ENCODE assay signal across 1 cellular context in the genomic region with DNA sequence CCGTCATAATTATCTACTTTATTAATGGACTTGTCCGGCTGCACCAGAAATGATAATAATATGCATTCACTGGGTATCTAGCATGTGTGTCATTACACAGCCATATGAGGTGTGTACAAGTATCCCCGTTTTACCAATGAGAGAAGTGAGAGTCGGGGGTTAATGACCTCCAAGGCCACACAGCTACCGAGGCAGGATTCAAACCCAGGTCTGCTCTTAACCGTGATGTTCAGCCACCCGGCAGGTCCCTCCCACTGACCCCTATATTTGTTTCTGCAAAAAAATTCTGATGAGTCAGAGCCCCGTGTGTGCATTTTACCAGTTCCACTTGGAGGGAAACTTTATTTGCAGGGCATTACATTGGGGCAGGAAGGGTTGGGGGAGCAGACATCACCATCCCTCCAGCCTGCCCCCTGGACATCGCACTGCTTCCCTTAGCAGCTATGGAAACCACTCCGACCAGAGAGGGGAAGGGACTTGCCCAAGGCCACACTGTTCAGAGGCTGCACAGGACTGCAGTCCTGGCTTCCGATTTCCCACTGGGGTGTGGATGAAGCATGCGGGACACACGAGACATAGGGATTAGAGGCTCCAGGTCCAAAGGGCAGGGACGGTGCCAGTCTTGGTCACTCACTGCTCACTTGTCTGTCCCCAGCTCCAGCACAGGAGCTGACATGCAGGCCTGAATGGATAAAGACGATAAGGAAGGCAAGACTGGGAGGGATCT.
TF ChIP-seq lines count a peak whose summit lies in the region.

No MANE protein-coding gene starts in this region.

TF ChIP-seq in HepG2, 621 proteins besides CTCF, POLR2A, EP300 and RAD21 (continued from another document and continues in another):
- TF ChIP-seq, protein P1, sequence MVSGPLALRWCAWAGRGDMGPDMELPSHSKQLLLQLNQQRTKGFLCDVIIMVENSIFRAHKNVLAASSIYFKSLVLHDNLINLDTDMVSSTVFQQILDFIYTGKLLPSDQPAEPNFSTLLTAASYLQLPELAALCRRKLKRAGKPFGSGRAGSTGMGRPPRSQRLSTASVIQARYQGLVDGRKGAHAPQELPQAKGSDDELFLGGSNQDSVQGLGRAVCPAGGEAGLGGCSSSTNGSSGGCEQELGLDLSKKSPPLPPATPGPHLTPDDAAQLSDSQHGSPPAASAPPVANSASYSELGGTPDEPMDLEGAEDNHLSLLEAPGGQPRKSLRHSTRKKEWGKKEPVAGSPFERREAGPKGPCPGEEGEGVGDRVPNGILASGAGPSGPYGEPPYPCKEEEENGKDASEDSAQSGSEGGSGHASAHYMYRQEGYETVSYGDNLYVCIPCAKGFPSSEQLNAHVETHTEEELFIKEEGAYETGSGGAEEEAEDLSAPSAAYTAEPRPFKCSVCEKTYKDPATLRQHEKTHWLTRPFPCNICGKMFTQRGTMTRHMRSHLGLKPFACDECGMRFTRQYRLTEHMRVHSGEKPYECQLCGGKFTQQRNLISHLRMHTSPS (CRISPR knock-in tag; IDR thresholded peaks at IDR 0.05; ENCODE audit: low read depth) = 0 out of 2 replicates have a peak, but pooled peaks have one; percentile 70
- peak; percentile 80; the same call in 1 of the 2 replicates for TF ChIP-seq CBX5 (CRISPR knock-in tag; IDR thresholded peaks at IDR 0.05; ENCODE audit: borderline replicate concordance)
- 0 out of 2 replicates have a peak, but pooled peaks have one; percentile 23 for TF ChIP-seq SOX5 (CRISPR knock-in tag; IDR thresholded peaks at IDR 0.05; ENCODE audit: borderline replicate concordance)
- TF ChIP-seq SMARCC2 (IDR thresholded peaks at IDR 0.05) = no peak
- TF ChIP-seq ZNF607 (CRISPR knock-in tag; IDR thresholded peaks at IDR 0.05; ENCODE audit: borderline replicate concordance) = no peak; the same call in 1 of the 2 replicates
- TF ChIP-seq, protein P2, sequence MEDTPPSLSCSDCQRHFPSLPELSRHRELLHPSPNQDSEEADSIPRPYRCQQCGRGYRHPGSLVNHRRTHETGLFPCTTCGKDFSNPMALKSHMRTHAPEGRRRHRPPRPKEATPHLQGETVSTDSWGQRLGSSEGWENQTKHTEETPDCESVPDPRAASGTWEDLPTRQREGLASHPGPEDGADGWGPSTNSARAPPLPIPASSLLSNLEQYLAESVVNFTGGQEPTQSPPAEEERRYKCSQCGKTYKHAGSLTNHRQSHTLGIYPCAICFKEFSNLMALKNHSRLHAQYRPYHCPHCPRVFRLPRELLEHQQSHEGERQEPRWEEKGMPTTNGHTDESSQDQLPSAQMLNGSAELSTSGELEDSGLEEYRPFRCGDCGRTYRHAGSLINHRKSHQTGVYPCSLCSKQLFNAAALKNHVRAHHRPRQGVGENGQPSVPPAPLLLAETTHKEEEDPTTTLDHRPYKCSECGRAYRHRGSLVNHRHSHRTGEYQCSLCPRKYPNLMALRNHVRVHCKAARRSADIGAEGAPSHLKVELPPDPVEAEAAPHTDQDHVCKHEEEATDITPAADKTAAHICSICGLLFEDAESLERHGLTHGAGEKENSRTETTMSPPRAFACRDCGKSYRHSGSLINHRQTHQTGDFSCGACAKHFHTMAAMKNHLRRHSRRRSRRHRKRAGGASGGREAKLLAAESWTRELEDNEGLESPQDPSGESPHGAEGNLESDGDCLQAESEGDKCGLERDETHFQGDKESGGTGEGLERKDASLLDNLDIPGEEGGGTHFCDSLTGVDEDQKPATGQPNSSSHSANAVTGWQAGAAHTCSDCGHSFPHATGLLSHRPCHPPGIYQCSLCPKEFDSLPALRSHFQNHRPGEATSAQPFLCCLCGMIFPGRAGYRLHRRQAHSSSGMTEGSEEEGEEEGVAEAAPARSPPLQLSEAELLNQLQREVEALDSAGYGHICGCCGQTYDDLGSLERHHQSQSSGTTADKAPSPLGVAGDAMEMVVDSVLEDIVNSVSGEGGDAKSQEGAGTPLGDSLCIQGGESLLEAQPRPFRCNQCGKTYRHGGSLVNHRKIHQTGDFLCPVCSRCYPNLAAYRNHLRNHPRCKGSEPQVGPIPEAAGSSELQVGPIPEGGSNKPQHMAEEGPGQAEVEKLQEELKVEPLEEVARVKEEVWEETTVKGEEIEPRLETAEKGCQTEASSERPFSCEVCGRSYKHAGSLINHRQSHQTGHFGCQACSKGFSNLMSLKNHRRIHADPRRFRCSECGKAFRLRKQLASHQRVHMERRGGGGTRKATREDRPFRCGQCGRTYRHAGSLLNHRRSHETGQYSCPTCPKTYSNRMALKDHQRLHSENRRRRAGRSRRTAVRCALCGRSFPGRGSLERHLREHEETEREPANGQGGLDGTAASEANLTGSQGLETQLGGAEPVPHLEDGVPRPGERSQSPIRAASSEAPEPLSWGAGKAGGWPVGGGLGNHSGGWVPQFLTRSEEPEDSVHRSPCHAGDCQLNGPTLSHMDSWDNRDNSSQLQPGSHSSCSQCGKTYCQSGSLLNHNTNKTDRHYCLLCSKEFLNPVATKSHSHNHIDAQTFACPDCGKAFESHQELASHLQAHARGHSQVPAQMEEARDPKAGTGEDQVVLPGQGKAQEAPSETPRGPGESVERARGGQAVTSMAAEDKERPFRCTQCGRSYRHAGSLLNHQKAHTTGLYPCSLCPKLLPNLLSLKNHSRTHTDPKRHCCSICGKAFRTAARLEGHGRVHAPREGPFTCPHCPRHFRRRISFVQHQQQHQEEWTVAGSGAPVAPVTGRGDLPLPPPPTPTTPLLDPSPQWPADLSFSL (CRISPR knock-in tag; IDR thresholded peaks at IDR 0.05) = peak; percentile 23; the same call in 1 of the 2 replicates
- TF ChIP-seq, protein P3, sequence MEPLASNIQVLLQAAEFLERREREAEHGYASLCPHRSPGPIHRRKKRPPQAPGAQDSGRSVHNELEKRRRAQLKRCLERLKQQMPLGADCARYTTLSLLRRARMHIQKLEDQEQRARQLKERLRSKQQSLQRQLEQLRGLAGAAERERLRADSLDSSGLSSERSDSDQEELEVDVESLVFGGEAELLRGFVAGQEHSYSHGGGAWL (CRISPR knock-in tag; IDR thresholded peaks at IDR 0.05) = peak; percentile 47; the same call in 1 of the 2 replicates
- peak; percentile 86 for TF ChIP-seq GATAD2A (CRISPR knock-in tag; IDR thresholded peaks at IDR 0.05)
- TF ChIP-seq REPIN1 (CRISPR knock-in tag; IDR thresholded peaks at IDR 0.05; ENCODE audit: borderline replicate concordance, low read depth) = 0 out of 2 replicates have a peak, but pooled peaks have one; percentile 48
- 0 out of 2 replicates have a peak, but pooled peaks have one; percentile 14 for TF ChIP-seq ETV5 (CRISPR knock-in tag; IDR thresholded peaks at IDR 0.05; ENCODE audit: borderline replicate concordance)
- peak; percentile 38 for TF ChIP-seq SKI (IDR thresholded peaks at IDR 0.05; ENCODE audit: partially characterized antibody)
- TF ChIP-seq ZNF12 (CRISPR knock-in tag; IDR thresholded peaks at IDR 0.05) = peak; percentile 15; the same call in 1 of the 2 replicates
- TF ChIP-seq ZNF674 (CRISPR knock-in tag; IDR thresholded peaks at IDR 0.05; ENCODE audit: low read depth) = no peak
- no peak for TF ChIP-seq SETDB1 (CRISPR knock-in tag; IDR thresholded peaks at IDR 0.05; ENCODE audit: borderline replicate concordance)
- TF ChIP-seq MBD4 (IDR thresholded peaks at IDR 0.05; ENCODE audit: borderline replicate concordance, low read length) = no peak
- no peak; the same call in 1 of the 2 replicates for TF ChIP-seq ZBTB38 (CRISPR knock-in tag; IDR thresholded peaks at IDR 0.05)
- TF ChIP-seq, protein P4, sequence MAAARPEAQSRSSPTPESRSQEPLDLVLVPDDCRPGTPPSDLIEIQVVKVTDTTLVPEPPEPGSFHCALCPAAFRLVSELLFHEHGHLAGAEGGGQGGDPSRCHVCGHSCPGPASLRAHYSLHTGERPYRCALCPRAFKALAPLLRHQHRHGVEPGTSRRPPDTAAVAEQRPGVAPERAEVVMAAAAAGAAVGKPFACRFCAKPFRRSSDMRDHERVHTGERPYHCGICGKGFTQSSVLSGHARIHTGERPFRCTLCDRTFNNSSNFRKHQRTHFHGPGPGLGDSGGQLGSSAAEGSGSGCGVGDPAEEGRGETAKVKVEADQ (CRISPR knock-in tag; IDR thresholded peaks at IDR 0.05; ENCODE audit: borderline replicate concordance) = no peak
- no peak for TF ChIP-seq NCOR1 (IDR thresholded peaks at IDR 0.05; ENCODE audit: borderline replicate concordance, low read length)
- peak; percentile 43; the same call in 1 of the 2 replicates for TF ChIP-seq ZNF788 (CRISPR knock-in tag; IDR thresholded peaks at IDR 0.05; ENCODE audit: borderline replicate concordance)
- TF ChIP-seq EED (CRISPR knock-in tag; IDR thresholded peaks at IDR 0.05) = no peak
- no peak for TF ChIP-seq ZNF552 (CRISPR knock-in tag; IDR thresholded peaks at IDR 0.05; ENCODE audit: borderline replicate concordance)
- 0 out of 2 replicates have a peak, but pooled peaks have one; percentile 22 for TF ChIP-seq ZNF746 (CRISPR knock-in tag; IDR thresholded peaks at IDR 0.05)
- no peak for TF ChIP-seq PHF21A (CRISPR knock-in tag; IDR thresholded peaks at IDR 0.05)
- TF ChIP-seq TCF7L2 (IDR thresholded peaks at IDR 0.05; ENCODE audit: low read depth, low read length) = no peak
- no peak for TF ChIP-seq ZNF329 (CRISPR knock-in tag; IDR thresholded peaks at IDR 0.05; ENCODE audit: low read depth)
- TF ChIP-seq ZMYM4 (CRISPR knock-in tag; IDR thresholded peaks at IDR 0.05) = peak; percentile 57; the same call in 1 of the 2 replicates
- no peak for TF ChIP-seq HNRNPK (IDR thresholded peaks at IDR 0.05; ENCODE audit: low read depth, low read length, poor library complexity, severe bottlenecking)
- 0 out of 2 replicates have a peak, but pooled peaks have one; percentile 32 for TF ChIP-seq MTF2 (CRISPR knock-in tag; IDR thresholded peaks at IDR 0.05; ENCODE audit: borderline replicate concordance)
- TF ChIP-seq, protein P5, sequence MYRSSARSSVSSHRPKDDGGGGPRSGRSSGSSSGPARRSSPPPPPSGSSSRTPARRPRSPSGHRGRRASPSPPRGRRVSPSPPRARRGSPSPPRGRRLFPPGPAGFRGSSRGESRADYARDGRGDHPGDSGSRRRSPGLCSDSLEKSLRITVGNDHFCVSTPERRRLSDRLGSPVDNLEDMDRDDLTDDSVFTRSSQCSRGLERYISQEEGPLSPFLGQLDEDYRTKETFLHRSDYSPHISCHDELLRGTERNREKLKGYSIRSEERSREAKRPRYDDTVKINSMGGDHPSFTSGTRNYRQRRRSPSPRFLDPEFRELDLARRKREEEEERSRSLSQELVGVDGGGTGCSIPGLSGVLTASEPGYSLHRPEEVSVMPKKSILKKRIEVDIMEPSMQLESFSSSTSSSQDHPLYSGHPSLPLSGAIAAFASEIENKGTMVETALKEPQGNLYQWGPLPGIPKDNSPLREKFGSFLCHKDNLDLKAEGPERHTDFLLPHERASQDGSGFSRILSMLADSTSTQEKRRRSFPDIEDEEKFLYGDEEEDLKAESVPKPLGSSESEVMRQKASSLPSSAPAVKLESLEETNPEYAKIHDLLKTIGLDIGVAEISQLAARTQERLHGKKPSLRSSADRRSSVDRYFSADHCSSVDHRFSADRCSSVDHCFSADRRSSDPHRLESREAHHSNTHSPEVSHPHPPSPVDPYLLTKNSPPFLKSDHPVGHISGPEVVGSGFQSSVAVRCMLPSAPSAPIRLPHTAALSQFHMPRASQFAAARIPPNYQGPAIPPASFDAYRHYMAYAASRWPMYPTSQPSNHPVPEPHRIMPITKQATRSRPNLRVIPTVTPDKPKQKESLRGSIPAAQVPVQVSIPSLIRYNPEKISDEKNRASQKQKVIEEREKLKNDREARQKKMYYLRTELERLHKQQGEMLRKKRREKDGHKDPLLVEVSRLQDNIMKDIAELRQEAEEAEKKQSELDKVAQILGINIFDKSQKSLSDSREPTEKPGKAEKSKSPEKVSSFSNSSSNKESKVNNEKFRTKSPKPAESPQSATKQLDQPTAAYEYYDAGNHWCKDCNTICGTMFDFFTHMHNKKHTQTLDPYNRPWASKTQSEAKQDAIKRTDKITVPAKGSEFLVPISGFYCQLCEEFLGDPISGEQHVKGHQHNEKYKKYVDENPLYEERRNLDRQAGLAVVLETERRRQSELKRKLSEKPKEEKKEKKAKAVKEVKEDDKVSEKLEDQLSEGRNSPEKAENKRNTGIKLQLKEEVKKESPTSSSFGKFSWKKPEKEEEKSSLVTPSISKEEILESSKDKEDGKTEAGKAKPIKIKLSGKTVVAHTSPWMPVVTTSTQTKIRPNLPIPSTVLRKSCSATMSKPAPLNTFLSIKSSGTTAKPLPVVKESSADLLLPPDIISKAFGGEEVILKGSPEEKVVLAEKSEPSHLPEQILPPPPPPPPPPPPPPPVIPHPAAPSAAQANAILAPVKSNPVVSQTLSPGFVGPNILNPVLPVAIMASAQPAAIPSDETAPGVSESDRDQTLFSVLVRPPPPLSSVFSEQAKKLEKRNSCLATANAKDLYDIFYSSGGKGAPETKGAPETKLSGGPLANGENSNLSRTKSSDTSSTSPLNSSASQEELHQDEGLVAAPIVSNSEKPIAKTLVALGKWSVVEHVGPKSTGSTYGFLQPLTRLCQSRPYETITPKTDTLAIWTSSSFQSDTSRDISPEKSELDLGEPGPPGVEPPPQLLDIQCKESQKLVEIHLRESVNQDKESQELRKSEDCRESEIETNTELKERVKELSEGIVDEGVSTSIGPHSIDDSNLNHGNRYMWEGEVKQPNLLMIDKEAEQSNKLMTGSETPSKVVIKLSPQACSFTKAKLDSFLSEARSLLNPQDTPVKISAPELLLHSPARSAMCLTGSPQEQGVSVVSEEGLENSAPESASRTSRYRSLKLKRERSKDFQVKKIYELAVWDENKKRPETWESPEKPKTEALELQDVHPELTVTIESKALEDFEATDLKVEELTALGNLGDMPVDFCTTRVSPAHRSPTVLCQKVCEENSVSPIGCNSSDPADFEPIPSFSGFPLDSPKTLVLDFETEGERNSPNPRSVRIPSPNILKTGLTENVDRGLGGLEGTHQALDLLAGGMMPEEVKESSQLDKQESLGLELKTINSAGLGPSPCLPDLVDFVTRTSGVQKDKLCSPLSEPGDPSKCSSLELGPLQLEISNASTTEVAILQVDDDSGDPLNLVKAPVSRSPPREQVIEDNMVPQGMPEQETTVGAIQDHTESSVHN (CRISPR knock-in tag; IDR thresholded peaks at IDR 0.05) = 0 out of 2 replicates have a peak, but pooled peaks have one; percentile 25
- TF ChIP-seq, protein P6, sequence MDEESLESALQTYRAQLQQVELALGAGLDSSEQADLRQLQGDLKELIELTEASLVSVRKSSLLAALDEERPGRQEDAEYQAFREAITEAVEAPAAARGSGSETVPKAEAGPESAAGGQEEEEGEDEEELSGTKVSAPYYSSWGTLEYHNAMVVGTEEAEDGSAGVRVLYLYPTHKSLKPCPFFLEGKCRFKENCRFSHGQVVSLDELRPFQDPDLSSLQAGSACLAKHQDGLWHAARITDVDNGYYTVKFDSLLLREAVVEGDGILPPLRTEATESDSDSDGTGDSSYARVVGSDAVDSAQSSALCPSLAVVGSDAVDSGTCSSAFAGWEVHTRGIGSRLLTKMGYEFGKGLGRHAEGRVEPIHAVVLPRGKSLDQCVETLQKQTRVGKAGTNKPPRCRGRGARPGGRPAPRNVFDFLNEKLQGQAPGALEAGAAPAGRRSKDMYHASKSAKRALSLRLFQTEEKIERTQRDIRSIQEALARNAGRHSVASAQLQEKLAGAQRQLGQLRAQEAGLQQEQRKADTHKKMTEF (CRISPR knock-in tag; IDR thresholded peaks at IDR 0.05) = no peak; the same call in 1 of the 2 replicates
